Comparison of ENCODE assay signal across 6 cellular contexts in the genomic region with DNA sequence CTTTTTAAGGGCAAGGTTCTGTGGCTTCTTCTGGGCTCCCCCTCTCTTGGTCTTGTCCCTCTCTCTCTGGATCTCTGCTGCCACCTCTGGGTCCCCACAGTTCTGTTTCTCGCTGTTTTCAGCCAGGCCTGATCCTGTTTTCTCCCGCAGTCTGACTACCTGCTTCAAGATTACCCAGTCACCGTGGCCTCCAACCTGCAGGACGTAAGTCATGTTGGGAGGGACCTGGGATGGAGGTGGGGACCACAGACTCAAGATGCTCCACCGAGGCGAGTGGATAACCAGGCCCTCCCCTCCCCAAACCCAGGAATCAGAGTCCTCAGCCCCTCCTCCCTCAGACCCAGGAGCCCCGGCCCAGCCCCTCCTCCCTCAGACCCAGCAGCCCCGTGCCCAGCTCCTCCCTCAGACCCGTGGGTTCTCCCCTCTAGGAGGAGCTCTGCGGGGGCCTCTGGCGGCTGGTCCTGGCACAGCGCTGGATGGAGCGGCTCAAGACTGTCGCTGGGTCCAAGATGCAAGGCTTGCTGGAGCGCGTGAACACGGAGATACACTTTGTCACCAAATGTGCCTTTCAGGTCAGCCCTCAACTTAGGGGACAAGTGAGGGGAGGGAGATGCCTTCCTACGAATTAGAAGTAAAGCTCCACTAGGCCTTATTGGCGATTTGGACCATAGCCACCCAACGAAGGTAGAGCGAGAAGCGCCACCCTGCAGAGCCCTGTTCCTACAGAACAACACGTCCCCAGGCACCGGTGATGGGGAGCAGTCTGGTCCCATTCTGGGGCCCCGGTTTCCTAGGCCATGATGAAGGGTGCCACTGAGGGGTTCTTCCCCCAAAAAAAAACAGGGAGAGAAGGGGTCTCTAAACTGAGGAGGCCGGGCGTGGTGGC. TPM values are rescaled to one million over a fixed set of nuclear protein-coding genes. Genes with fewer than 3 reads are reported as not detected.
DNase-seq lines count a peak whose midpoint lies in the region; ATAC-seq and TF ChIP-seq lines count a peak whose summit lies in the region.

No MANE protein-coding gene starts in this region.

- no peaks in the 10 kb centered on the region for H3K36me3 ChIP-seq in HEK293 (ENCODE audit: control insufficient read depth in 2 of 2, insufficient read depth in 1 of 2, low read length in 2 of 2)

- no peaks in the 10 kb centered on the region for H3K9me3 Mint-ChIP-seq in activated B cell treated with CpG ODN at 0.5 μM for 24 hours

- no peak for DNase-seq in activated B cell treated with CpG ODN at 0.5 μM for 24 hours
- DNase-seq in fibroblast of mammary gland (ENCODE audit: low read depth), result no peak
- DNase-seq in stimulated activated naive CD8-positive, alpha-beta T cell treated with anti-CD3 and anti-CD28 coated beads, Interleukin-15, Interleukin-2, amounts not matched to agents 100 U/mL and 50 U/mL, for 24 hours, result peak; percentile 88
- no peak for DNase-seq in NOMO-1 treated with dmso at 0.1 percent for 144 hours (lab: John Stamatoyannopoulos, UW; ENCODE audit: unreplicated experiment)

- H3K4me3 Mint-ChIP-seq in activated B cell treated with CpG ODN at 0.5 μM for 24 hours, result peak overlapping the region; percentile 55

- H3K9me3 ChIP-seq in HEK293 (ENCODE audit: control insufficient read depth, insufficient read depth, low read depth, low read length), result no peaks in the 10 kb centered on the region

- intact Hi-C loops in activated B cell treated with CpG ODN at 0.5 μM for 24 hours (cut with micrococcal nuclease), result no loop called here

- H3K27ac Mint-ChIP-seq in activated B cell treated with CpG ODN at 0.5 μM for 24 hours, result peak overlapping the region; percentile 61

- H3K27ac ChIP-seq in HEK293 (ENCODE audit: extremely low read depth, low read depth, low read length), result no peak overlapping the region

- peak; percentile 59; the same call in 1 of the 2 replicates for TF ChIP-seq CTCF in HEK293 (tag by site-specific recombination; IDR thresholded peaks at IDR 0.05)
- TF ChIP-seq CTCF in activated B cell treated with CpG ODN at 0.5 μM for 24 hours (IDR thresholded peaks at IDR 0.05), result no peak
- peak; percentile 39 for TF ChIP-seq CTCF in fibroblast of mammary gland (conservative IDR thresholded peaks at IDR 0.05; ENCODE audit: control insufficient read depth, insufficient read depth, low read depth, low read length)

- no peaks in the 10 kb centered on the region for H3K4me1 ChIP-seq in HEK293 (ENCODE audit: control insufficient read depth, insufficient read depth, low read length)

- H3K36me3 Mint-ChIP-seq in activated B cell treated with CpG ODN at 0.5 μM for 24 hours (ENCODE audit: low read depth), result peaks cover 5% of the 10 kb centered on the region

- H3K4me1 Mint-ChIP-seq in activated B cell treated with CpG ODN at 0.5 μM for 24 hours, result peaks cover 46% of the 10 kb centered on the region

- ATAC-seq in activated B cell treated with CpG ODN at 0.5 μM for 24 hours (ENCODE audit: low read depth) (peak; percentile 53), GM19035 (IDR thresholded peaks at IDR 0.05; ENCODE audit: unreplicated experiment) (no peak)
- peak; percentile 76 for ATAC-seq in stimulated activated naive CD8-positive, alpha-beta T cell treated with anti-CD3 and anti-CD28 coated beads, Interleukin-15, Interleukin-2, amounts not matched to agents 100 U/mL and 50 U/mL, for 24 hours

- H3K4me3 ChIP-seq in HEK293 (ENCODE audit: low read depth, low read length) (no peak overlapping the region), fibroblast of mammary gland (ENCODE audit: control insufficient read depth, low read depth, low read length) (no peak overlapping the region)

- POLR2A ChIA-PET in HEK293 (lab: Yijun Ruan, JAX), result interaction anchor here (0.5 to 1.8 kb wide), 5 partner anchors 11 to 1436 kb away, joined by 5 to 9 read pairs (median 5); a partner anchor contains a TSS
- POLR2A ChIA-PET in activated B cell treated with CpG ODN at 0.5 μM for 24 hours (lab: Charles Lee), result interaction anchor here (0.5 to 2.9 kb wide), 9 partner anchors 12 to 135 kb away, joined by 3 to 18 read pairs (median 4); a partner anchor contains a TSS

- H3K27me3 Mint-ChIP-seq in activated B cell treated with CpG ODN at 0.5 μM for 24 hours, result no peaks in the 10 kb centered on the region

- CTCF ChIA-PET in HEK293 (lab: Yijun Ruan, JAX), result interaction anchor here (0.5 to 2.9 kb wide), 20 partner anchors 10 to 210 kb away, joined by 3 to 24 read pairs (median 4); a partner anchor contains a TSS
- CTCF ChIA-PET in activated B cell treated with CpG ODN at 0.5 μM for 24 hours (lab: Charles Lee), result interaction anchor here (0.6 to 2.8 kb wide), 5 partner anchors 39 to 251 kb away, joined by 3 to 10 read pairs (median 4); no protein-coding TSS in a partner anchor

TF ChIP-seq in HEK293, 187 proteins besides CTCF, POLR2A, EP300 and RAD21 (continues in another document):
- no peak for TF ChIP-seq ZNF202 (tag by site-specific recombination; IDR thresholded peaks at IDR 0.05; ENCODE audit: borderline replicate concordance)
- TF ChIP-seq ZNF112 (tag by site-specific recombination; IDR thresholded peaks at IDR 0.05), result no peak
- no peak for TF ChIP-seq ZFP41 (tag by site-specific recombination; IDR thresholded peaks at IDR 0.05; ENCODE audit: borderline replicate concordance)
- TF ChIP-seq, protein P1, sequence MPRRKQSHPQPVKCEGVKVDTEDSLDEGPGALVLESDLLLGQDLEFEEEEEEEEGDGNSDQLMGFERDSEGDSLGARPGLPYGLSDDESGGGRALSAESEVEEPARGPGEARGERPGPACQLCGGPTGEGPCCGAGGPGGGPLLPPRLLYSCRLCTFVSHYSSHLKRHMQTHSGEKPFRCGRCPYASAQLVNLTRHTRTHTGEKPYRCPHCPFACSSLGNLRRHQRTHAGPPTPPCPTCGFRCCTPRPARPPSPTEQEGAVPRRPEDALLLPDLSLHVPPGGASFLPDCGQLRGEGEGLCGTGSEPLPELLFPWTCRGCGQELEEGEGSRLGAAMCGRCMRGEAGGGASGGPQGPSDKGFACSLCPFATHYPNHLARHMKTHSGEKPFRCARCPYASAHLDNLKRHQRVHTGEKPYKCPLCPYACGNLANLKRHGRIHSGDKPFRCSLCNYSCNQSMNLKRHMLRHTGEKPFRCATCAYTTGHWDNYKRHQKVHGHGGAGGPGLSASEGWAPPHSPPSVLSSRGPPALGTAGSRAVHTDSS (tag by site-specific recombination; IDR thresholded peaks at IDR 0.05), result no peak
- no peak for TF ChIP-seq ZNF341 (tag by site-specific recombination; IDR thresholded peaks at IDR 0.05; ENCODE audit: low read depth)
- TF ChIP-seq ZFP3 (tag by site-specific recombination; IDR thresholded peaks at IDR 0.05; ENCODE audit: low read depth), result no peak
- TF ChIP-seq, protein P2, sequence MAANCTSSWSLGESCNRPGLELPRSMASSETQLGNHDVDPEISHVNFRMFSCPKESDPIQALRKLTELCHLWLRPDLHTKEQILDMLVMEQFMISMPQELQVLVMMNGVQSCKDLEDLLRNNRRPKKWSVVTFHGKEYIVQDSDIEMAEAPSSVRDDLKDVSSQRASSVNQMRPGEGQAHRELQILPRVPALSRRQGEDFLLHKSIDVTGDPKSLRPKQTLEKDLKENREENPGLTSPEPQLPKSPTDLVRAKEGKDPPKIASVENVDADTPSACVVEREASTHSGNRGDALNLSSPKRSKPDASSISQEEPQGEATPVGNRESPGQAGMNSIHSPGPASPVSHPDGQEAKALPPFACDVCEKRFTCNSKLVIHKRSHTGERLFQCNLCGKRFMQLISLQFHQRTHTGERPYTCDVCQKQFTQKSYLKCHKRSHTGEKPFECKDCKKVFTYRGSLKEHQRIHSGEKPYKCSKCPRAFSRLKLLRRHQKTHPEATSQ (tag by site-specific recombination; IDR thresholded peaks at IDR 0.05), result no peak
- TF ChIP-seq ZNF777 (tag by site-specific recombination; IDR thresholded peaks at IDR 0.05; ENCODE audit: borderline replicate concordance), result no peak
- no peak for TF ChIP-seq ZNF23 (tag by site-specific recombination; IDR thresholded peaks at IDR 0.05; ENCODE audit: borderline replicate concordance)
- no peak for TF ChIP-seq ZNF610 (tag by site-specific recombination; IDR thresholded peaks at IDR 0.05; ENCODE audit: borderline replicate concordance)
- no peak for TF ChIP-seq MEIS1 (CRISPR knock-in tag; IDR thresholded peaks at IDR 0.05; ENCODE audit: borderline replicate concordance)
- TF ChIP-seq, protein P3, sequence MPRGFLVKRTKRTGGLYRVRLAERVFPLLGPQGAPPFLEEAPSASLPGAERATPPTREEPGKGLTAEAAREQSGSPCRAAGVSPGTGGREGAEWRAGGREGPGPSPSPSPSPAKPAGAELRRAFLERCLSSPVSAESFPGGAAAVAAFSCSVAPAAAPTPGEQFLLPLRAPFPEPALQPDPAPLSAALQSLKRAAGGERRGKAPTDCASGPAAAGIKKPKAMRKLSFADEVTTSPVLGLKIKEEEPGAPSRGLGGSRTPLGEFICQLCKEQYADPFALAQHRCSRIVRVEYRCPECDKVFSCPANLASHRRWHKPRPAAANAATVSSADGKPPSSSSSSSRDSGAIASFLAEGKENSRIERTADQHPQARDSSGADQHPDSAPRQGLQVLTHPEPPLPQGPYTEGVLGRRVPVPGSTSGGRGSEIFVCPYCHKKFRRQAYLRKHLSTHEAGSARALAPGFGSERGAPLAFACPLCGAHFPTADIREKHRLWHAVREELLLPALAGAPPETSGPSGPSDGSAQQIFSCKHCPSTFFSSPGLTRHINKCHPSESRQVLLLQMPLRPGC (tag by site-specific recombination; IDR thresholded peaks at IDR 0.05), result no peak
- TF ChIP-seq, protein P4, sequence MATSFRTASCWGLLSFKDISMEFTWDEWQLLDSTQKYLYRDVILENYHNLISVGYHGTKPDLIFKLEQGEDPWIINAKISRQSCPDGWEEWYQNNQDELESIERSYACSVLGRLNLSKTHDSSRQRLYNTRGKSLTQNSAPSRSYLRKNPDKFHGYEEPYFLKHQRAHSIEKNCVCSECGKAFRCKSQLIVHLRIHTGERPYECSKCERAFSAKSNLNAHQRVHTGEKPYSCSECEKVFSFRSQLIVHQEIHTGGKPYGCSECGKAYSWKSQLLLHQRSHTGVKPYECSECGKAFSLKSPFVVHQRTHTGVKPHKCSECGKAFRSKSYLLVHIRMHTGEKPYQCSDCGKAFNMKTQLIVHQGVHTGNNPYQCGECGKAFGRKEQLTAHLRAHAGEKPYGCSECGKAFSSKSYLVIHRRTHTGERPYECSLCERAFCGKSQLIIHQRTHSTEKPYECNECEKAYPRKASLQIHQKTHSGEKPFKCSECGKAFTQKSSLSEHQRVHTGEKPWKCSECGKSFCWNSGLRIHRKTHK (tag by site-specific recombination; IDR thresholded peaks at IDR 0.05), result no peak
- TF ChIP-seq ZNF146 (tag by site-specific recombination; IDR thresholded peaks at IDR 0.05), result no peak
- TF ChIP-seq ZNF133 (tag by site-specific recombination; IDR thresholded peaks at IDR 0.05), result no peak
- no peak for TF ChIP-seq ZNF626 (tag by site-specific recombination; IDR thresholded peaks at IDR 0.05)

RNA-seq across cellular contexts. Expression of a gene that starts 2.2 kb away (rescaled TPM):
- total RNA-seq in activated B cell treated with CpG ODN at 0.5 μM for 24 hours, result 15.4 and 17.7 TPM in 2 replicates

RNA-seq across cellular contexts. Expression of a gene that starts 11.2 kb away (rescaled TPM):
- 6,642 and 7,342 TPM in 2 replicates for total RNA-seq in activated B cell treated with CpG ODN at 0.5 μM for 24 hours

RNA-seq across cellular contexts. Expression of a gene that starts 20.0 kb away (rescaled TPM):
- total RNA-seq in activated B cell treated with CpG ODN at 0.5 μM for 24 hours, result 3,758 and 4,733 TPM in 2 replicates

RNA-seq across cellular contexts. Expression of a gene that starts 23.2 kb away (rescaled TPM):
- 61.4 and 61.6 TPM in 2 replicates for total RNA-seq in activated B cell treated with CpG ODN at 0.5 μM for 24 hours

RNA-seq across cellular contexts. Expression of a gene that starts 24.6 kb away (rescaled TPM):
- total RNA-seq in activated B cell treated with CpG ODN at 0.5 μM for 24 hours, result 110 and 111 TPM in 2 replicates
